37 cellular contexts compared by ENCODE assay signal in the genomic region with DNA sequence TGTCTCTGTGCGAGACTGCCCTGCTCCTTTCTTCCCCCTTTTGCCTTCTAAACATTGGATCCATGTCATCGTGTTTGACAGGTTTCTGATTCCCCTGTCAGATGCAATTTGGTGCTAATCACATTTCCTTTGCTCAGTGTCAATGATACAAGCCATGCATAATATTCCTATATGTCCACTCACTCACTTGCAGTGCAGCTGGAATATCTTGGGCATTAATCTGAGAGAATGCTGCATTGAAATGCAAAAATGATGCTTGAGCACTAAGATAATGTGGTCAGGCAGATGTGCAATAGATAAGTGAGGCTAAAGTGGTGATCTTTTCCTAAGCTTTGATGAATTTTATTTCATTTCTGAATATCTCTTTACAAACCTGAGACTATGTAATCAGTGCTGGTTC.
"Had no signal": no experiment of that assay in that cellular context is flagged by ENCODE, and none has a peak within 500 bp of the region (broad histone marks: within the 10 kb centered on the region; RNA-seq: fewer than 3 reads in every experiment).

No MANE protein-coding gene starts in this region.

- H3K27me3 ChIP-seq: adrenal gland, ascending aorta, body of pancreas, brain microvascular endothelial cell, breast epithelium, cardiac muscle cell had no signal

- H3K9me3 Mint-ChIP-seq: activated naive CD8-positive, alpha-beta T cell treated with anti-CD3 and anti-CD28 coated beads for 36 hours; activated T-cell treated with anti-CD3 and anti-CD28 coated beads, Interleukin-2, amount 50 U/mL, for 4 hours; activated T-helper 1 cell treated with anti-CD3 and anti-CD28 coated beads, Interleukin-12 subunit alpha, Interleukin-12 subunit beta, Interleukin-2, Interleukin-4 antibody, amounts not matched to agents 30 ng/mL and 10 ng/mL and 1 ng/mL, durations not matched to agents 14 hours and 24 hours and 36 hours; activated T-helper 17 cell treated with anti-CD3 and anti-CD28 coated beads, Interleukin-2, amount 50 U/mL, for 72 hours; brain; central memory CD8-positive, alpha-beta T cell had no signal

- H3K4me1 ChIP-seq: adrenal gland, ascending aorta, body of pancreas, breast epithelium had no signal

- H3K36me3 ChIP-seq: adrenal gland, ascending aorta, brain microvascular endothelial cell, breast epithelium, cardiac muscle cell had no signal

- ATAC-seq: activated naive CD4-positive, alpha-beta T cell treated with anti-CD3 and anti-CD28 coated beads, Interleukin-2, amount 50 U/mL, for 72 hours; activated naive CD8-positive, alpha-beta T cell treated with anti-CD3 and anti-CD28 coated beads, Interleukin-2, amount 50 U/mL, for 24 hours; activated T-cell treated with anti-CD3 and anti-CD28 coated beads, Interleukin-2, amount 50 U/mL, for 4 hours; activated T-cell treated with anti-CD3 and anti-CD28 coated beads, Interleukin-2, amount 50 U/mL, for 72 hours; activated T-helper 17 cell treated with anti-CD3 and anti-CD28 coated beads, Interleukin-2, amount 50 U/mL, for 72 hours; body of pancreas had no signal

- DNase-seq: activated effector memory CD4-positive, alpha-beta T cell treated with anti-CD3 and anti-CD28 coated beads, Interleukin-2, amount 50 U/mL, for 16 hours; activated effector memory CD4-positive, alpha-beta T cell treated with Interleukin-2 at 50 U/mL for 16 hours; activated gamma-delta T cell; activated gamma-delta T cell treated with Interleukin-2 at 50 U/mL for 16 hours; activated naive CD4-positive, alpha-beta T cell; activated naive CD4-positive, alpha-beta T cell treated with anti-CD3 and anti-CD28 coated beads for 36 hours; activated naive CD4-positive, alpha-beta T cell treated with anti-CD3 and anti-CD28 coated beads, Interleukin-2, amount 10 ng/mL, durations not matched to agents 7 days and 5 days; activated naive CD4-positive, alpha-beta T cell treated with Interleukin-2 at 50 U/mL for 16 hours; activated naive CD8-positive, alpha-beta T cell treated with anti-CD3 and anti-CD28 coated beads for 36 hours; activated naive CD8-positive, alpha-beta T cell treated with anti-CD3 and anti-CD28 coated beads, Interleukin-2, amount 10 ng/mL, durations not matched to agents 7 days and 5 days; activated naive CD8-positive, alpha-beta T cell treated with anti-CD3 and anti-CD28 coated beads, Interleukin-2, amount 50 U/mL, for 24 hours; activated T-cell treated with anti-CD3 and anti-CD28 coated beads, Interleukin-2, amount 50 U/mL, for 1 hour; activated T-cell treated with anti-CD3 and anti-CD28 coated beads, Interleukin-2, amount 50 U/mL, for 24 hours; activated T-cell treated with anti-CD3 and anti-CD28 coated beads, Interleukin-2, amount 50 U/mL, for 4 hours; activated T-cell treated with anti-CD3 and anti-CD28 coated beads, Interleukin-2, amount 50 U/mL, for 48 hours; activated T-cell treated with anti-CD3 and anti-CD28 coated beads, Interleukin-2, amount 50 U/mL, for 72 hours; adrenal gland; amniotic stem cell; amygdala; anterior cingulate cortex; aorta; body of pancreas; brain microvascular endothelial cell; caudate nucleus; central memory CD4-positive, alpha-beta T cell; cerebellar nuclear complex had no signal

- H3K27ac ChIP-seq: adrenal gland, ascending aorta, body of pancreas, brain microvascular endothelial cell, breast epithelium, cardiac muscle cell had no signal

- H3K4me3 ChIP-seq: adrenal gland, ascending aorta, body of pancreas, breast epithelium, cardiac muscle cell had no signal

- H3K9me3 ChIP-seq: adrenal gland, ascending aorta, body of pancreas, breast epithelium had no signal

- H3K27me3 Mint-ChIP-seq: activated naive CD4-positive, alpha-beta T cell treated with anti-CD3 and anti-CD28 coated beads, Interleukin-2, amount 50 U/mL, for 24 hours; activated naive CD8-positive, alpha-beta T cell; activated naive CD8-positive, alpha-beta T cell treated with anti-CD3 and anti-CD28 coated beads for 36 hours; activated naive CD8-positive, alpha-beta T cell treated with anti-CD3 and anti-CD28 coated beads, Interleukin-2, amount 10 ng/mL, durations not matched to agents 7 days and 5 days; activated naive CD8-positive, alpha-beta T cell treated with anti-CD3 and anti-CD28 coated beads, Interleukin-2, amount 50 U/mL, for 24 hours; activated T-cell treated with anti-CD3 and anti-CD28 coated beads, Interleukin-2, amount 50 U/mL, for 24 hours; activated T-helper 17 cell treated with anti-CD3 and anti-CD28 coated beads, Interleukin-2, amount 50 U/mL, for 72 hours; brain; central memory CD8-positive, alpha-beta T cell had no signal

- H3K4me1 Mint-ChIP-seq: activated naive CD4-positive, alpha-beta T cell treated with anti-CD3 and anti-CD28 coated beads, Interleukin-2, amount 10 ng/mL, durations not matched to agents 7 days and 5 days; activated naive CD8-positive, alpha-beta T cell treated with anti-CD3 and anti-CD28 coated beads for 36 hours; activated naive CD8-positive, alpha-beta T cell treated with anti-CD3 and anti-CD28 coated beads, Interleukin-2, amount 10 ng/mL, durations not matched to agents 7 days and 5 days; activated naive CD8-positive, alpha-beta T cell treated with anti-CD3 and anti-CD28 coated beads, Interleukin-2, amount 50 U/mL, for 24 hours; activated T-helper 17 cell treated with anti-CD3 and anti-CD28 coated beads, Interleukin-2, amount 50 U/mL, for 72 hours; central memory CD8-positive, alpha-beta T cell had no signal

- H3K36me3 Mint-ChIP-seq: brain had no signal

- H3K27ac Mint-ChIP-seq: activated naive CD4-positive, alpha-beta T cell treated with anti-CD3 and anti-CD28 coated beads for 36 hours; activated naive CD4-positive, alpha-beta T cell treated with anti-CD3 and anti-CD28 coated beads, Interleukin-2, amount 10 ng/mL, durations not matched to agents 7 days and 5 days; activated naive CD4-positive, alpha-beta T cell treated with anti-CD3 and anti-CD28 coated beads, Interleukin-2, amount 50 U/mL, for 24 hours; activated naive CD4-positive, alpha-beta T cell treated with anti-CD3 and anti-CD28 coated beads, Interleukin-2, amount 50 U/mL, for 72 hours; activated naive CD8-positive, alpha-beta T cell; activated naive CD8-positive, alpha-beta T cell treated with anti-CD3 and anti-CD28 coated beads for 36 hours; activated naive CD8-positive, alpha-beta T cell treated with anti-CD3 and anti-CD28 coated beads, Interleukin-2, amount 10 ng/mL, durations not matched to agents 7 days and 5 days; activated naive CD8-positive, alpha-beta T cell treated with anti-CD3 and anti-CD28 coated beads, Interleukin-2, amount 50 U/mL, for 24 hours; activated T-cell treated with anti-CD3 and anti-CD28 coated beads, Interleukin-2, amount 50 U/mL, for 24 hours; activated T-cell treated with anti-CD3 and anti-CD28 coated beads, Interleukin-2, amount 50 U/mL, for 72 hours; activated T-helper 1 cell treated with anti-CD3 and anti-CD28 coated beads, Interleukin-12 subunit alpha, Interleukin-12 subunit beta, Interleukin-2, Interleukin-4 antibody, amounts not matched to agents 30 ng/mL and 10 ng/mL and 1 ng/mL, durations not matched to agents 14 hours and 24 hours and 36 hours; activated T-helper 17 cell treated with anti-CD3 and anti-CD28 coated beads, Interleukin-2, amount 50 U/mL, for 72 hours; activated T-helper 2 cell treated with anti-CD3 and anti-CD28 coated beads, Interferon-gamma antibody, Interleukin-2, Interleukin-4, amounts not matched to agents 10 μg/mL and 5 μg/mL and 100 μg/mL, durations not matched to agents 14 hours and 24 hours and 36 hours; brain had no signal

- H3K4me3 Mint-ChIP-seq: activated naive CD4-positive, alpha-beta T cell treated with anti-CD3 and anti-CD28 coated beads for 36 hours; activated naive CD4-positive, alpha-beta T cell treated with anti-CD3 and anti-CD28 coated beads, Interleukin-2, amount 10 ng/mL, durations not matched to agents 7 days and 5 days; activated naive CD4-positive, alpha-beta T cell treated with anti-CD3 and anti-CD28 coated beads, Interleukin-2, amount 50 U/mL, for 24 hours; activated naive CD8-positive, alpha-beta T cell; activated naive CD8-positive, alpha-beta T cell treated with anti-CD3 and anti-CD28 coated beads for 36 hours; activated naive CD8-positive, alpha-beta T cell treated with anti-CD3 and anti-CD28 coated beads, Interleukin-2, amount 10 ng/mL, durations not matched to agents 7 days and 5 days; activated naive CD8-positive, alpha-beta T cell treated with anti-CD3 and anti-CD28 coated beads, Interleukin-2, amount 50 U/mL, for 24 hours; activated T-cell treated with anti-CD3 and anti-CD28 coated beads, Interleukin-2, amount 50 U/mL, for 24 hours; activated T-cell treated with anti-CD3 and anti-CD28 coated beads, Interleukin-2, amount 50 U/mL, for 4 hours; activated T-cell treated with anti-CD3 and anti-CD28 coated beads, Interleukin-2, amount 50 U/mL, for 72 hours; activated T-helper 1 cell treated with anti-CD3 and anti-CD28 coated beads, Interleukin-12 subunit alpha, Interleukin-12 subunit beta, Interleukin-2, Interleukin-4 antibody, amounts not matched to agents 30 ng/mL and 10 ng/mL and 1 ng/mL, durations not matched to agents 14 hours and 24 hours and 36 hours; activated T-helper 17 cell treated with anti-CD3 and anti-CD28 coated beads, Interleukin-2, amount 50 U/mL, for 72 hours; brain; central memory CD8-positive, alpha-beta T cell had no signal
